Comparison of ENCODE assay signal across 1 cellular context in genomic region chr12:1919763-1920162, GRCh38.
TF ChIP-seq lines count a peak whose summit lies in the region.

No MANE protein-coding gene starts in this region.

TF ChIP-seq in SK-N-SH, 30 proteins besides CTCF, POLR2A, EP300 and RAD21 (continued from another document):
- TF ChIP-seq, protein P1, sequence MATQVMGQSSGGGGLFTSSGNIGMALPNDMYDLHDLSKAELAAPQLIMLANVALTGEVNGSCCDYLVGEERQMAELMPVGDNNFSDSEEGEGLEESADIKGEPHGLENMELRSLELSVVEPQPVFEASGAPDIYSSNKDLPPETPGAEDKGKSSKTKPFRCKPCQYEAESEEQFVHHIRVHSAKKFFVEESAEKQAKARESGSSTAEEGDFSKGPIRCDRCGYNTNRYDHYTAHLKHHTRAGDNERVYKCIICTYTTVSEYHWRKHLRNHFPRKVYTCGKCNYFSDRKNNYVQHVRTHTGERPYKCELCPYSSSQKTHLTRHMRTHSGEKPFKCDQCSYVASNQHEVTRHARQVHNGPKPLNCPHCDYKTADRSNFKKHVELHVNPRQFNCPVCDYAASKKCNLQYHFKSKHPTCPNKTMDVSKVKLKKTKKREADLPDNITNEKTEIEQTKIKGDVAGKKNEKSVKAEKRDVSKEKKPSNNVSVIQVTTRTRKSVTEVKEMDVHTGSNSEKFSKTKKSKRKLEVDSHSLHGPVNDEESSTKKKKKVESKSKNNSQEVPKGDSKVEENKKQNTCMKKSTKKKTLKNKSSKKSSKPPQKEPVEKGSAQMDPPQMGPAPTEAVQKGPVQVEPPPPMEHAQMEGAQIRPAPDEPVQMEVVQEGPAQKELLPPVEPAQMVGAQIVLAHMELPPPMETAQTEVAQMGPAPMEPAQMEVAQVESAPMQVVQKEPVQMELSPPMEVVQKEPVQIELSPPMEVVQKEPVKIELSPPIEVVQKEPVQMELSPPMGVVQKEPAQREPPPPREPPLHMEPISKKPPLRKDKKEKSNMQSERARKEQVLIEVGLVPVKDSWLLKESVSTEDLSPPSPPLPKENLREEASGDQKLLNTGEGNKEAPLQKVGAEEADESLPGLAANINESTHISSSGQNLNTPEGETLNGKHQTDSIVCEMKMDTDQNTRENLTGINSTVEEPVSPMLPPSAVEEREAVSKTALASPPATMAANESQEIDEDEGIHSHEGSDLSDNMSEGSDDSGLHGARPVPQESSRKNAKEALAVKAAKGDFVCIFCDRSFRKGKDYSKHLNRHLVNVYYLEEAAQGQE (IDR thresholded peaks at IDR 0.05; ENCODE audit: low read depth, low read length), result no peak
- TF ChIP-seq YY1 (IDR thresholded peaks at IDR 0.05; ENCODE audit: low read depth) (no peak), RFX5 (IDR thresholded peaks at IDR 0.05; ENCODE audit: low read length) (no peak), EZH2phosphoT487 (IDR thresholded peaks at IDR 0.05; ENCODE audit: borderline replicate concordance, low read depth) (no peak), NRF1 (IDR thresholded peaks at IDR 0.05; ENCODE audit: low read depth, low read length) (no peak), JUND (IDR thresholded peaks at IDR 0.05) (no peak), RCOR1 (IDR thresholded peaks at IDR 0.05; ENCODE audit: low read length) (no peak), FOXJ3 (CRISPR knock-in tag; IDR thresholded peaks at IDR 0.05) (no peak), SIN3A (IDR thresholded peaks at IDR 0.05; ENCODE audit: borderline replicate concordance, low read depth, low read length) (no peak), FOSL2 (IDR thresholded peaks at IDR 0.05; ENCODE audit: borderline replicate concordance, low read depth) (no peak), TEAD4 (IDR thresholded peaks at IDR 0.05; ENCODE audit: borderline replicate concordance, insufficient read depth) (no peak), USF1 (IDR thresholded peaks at IDR 0.05; ENCODE audit: borderline replicate concordance, low read depth) (no peak), FOXM1 (IDR thresholded peaks at IDR 0.05; ENCODE audit: low read depth) (no peak), TAF1 (IDR thresholded peaks at IDR 0.05; ENCODE audit: borderline replicate concordance, low read depth, low read length) (no peak), ELF1 (IDR thresholded peaks at IDR 0.05) (no peak)
- TF ChIP-seq, protein P2, sequence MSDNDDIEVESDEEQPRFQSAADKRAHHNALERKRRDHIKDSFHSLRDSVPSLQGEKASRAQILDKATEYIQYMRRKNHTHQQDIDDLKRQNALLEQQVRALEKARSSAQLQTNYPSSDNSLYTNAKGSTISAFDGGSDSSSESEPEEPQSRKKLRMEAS (IDR thresholded peaks at IDR 0.05; ENCODE audit: low read depth), result no peak
- TF ChIP-seq, protein P3, sequence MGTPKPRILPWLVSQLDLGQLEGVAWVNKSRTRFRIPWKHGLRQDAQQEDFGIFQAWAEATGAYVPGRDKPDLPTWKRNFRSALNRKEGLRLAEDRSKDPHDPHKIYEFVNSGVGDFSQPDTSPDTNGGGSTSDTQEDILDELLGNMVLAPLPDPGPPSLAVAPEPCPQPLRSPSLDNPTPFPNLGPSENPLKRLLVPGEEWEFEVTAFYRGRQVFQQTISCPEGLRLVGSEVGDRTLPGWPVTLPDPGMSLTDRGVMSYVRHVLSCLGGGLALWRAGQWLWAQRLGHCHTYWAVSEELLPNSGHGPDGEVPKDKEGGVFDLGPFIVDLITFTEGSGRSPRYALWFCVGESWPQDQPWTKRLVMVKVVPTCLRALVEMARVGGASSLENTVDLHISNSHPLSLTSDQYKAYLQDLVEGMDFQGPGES (IDR thresholded peaks at IDR 0.05; ENCODE audit: low read depth, low read length), result no peak
- TF ChIP-seq, protein P4, sequence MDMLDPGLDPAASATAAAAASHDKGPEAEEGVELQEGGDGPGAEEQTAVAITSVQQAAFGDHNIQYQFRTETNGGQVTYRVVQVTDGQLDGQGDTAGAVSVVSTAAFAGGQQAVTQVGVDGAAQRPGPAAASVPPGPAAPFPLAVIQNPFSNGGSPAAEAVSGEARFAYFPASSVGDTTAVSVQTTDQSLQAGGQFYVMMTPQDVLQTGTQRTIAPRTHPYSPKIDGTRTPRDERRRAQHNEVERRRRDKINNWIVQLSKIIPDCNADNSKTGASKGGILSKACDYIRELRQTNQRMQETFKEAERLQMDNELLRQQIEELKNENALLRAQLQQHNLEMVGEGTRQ (IDR thresholded peaks at IDR 0.05; ENCODE audit: borderline replicate concordance, low read depth, low read length), result no peak
